In the genomic region with DNA sequence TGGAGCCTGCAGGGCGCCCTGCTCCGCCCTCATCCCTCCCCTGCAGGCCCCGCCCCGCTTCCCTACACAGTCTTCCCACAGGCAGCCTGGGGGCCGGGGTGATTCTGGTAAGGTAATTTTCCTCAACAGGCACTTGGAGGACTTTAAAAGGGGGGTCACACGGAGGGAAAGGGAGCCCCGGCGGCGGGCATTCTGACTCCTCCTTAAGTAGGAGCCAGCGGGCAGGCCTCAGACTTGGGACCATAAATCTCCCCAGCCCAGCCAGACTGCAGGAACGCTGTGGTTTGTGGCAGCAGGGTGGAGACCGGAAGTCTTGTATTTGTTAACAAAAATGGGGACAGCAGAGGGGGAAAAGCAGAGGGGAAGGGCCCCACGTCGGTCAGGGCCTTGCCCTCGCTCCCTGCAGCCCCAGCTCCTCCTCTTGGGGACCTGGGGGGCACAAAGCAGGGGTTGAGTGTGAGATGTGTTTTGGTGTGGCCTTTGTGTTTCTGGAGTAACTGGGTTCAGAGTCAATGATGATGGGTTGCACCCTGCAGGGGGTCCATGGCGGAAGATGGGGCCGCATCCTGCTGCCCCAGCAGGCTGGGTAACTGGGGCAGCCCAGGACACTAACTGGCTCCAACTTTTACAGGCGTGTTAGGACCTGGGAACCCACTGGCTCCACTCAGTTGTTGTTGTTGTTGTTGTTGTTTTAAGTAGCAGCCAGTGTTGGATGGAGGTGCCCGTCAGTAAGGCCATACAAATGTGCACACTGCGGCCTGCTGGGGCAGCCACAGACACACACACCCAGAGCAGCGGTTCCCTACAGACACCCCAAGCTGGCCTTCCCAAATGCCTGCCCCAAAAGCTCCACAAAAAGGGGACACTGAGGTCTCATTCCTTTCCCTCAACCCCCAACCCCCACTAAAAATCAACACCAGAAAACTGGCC, we compare ENCODE assay signal across 8 cellular contexts. TPM values are rescaled to one million over a fixed set of nuclear protein-coding genes. Genes with fewer than 3 reads are reported as not detected.
DNase-seq lines count a peak whose midpoint lies in the region; ATAC-seq and TF ChIP-seq lines count a peak whose summit lies in the region.

No MANE protein-coding gene starts in this region.

- H3K27me3 ChIP-seq in naive thymus-derived CD4-positive, alpha-beta T cell (ENCODE audit: control insufficient read depth in 2 of 2, insufficient read depth in 2 of 2, low read length in 2 of 2), result no peaks in the 10 kb centered on the region

- peak overlapping the region; percentile 67 for H3K4me3 Mint-ChIP-seq in activated CD4-positive, alpha-beta T cell treated with anti-CD3 and anti-CD28 coated beads for 36 hours
- peak overlapping the region; percentile 54 to 88 (median 80) for H3K4me3 Mint-ChIP-seq in naive thymus-derived CD4-positive, alpha-beta T cell

- no peaks in the 10 kb centered on the region for H3K27me3 Mint-ChIP-seq in activated CD4-positive, alpha-beta T cell treated with anti-CD3 and anti-CD28 coated beads for 36 hours
- no peaks in the 10 kb centered on the region for H3K27me3 Mint-ChIP-seq in naive thymus-derived CD4-positive, alpha-beta T cell

- TF ChIP-seq CTCF in epithelial cell of esophagus (IDR thresholded peaks at IDR 0.05; ENCODE audit: insufficient read depth, low read depth, low read length, missing control alignments), result no peak

- no peaks in the 10 kb centered on the region for H3K9me3 ChIP-seq in naive thymus-derived CD4-positive, alpha-beta T cell (ENCODE audit: control insufficient read depth in 2 of 3, low read length in 3 of 3)

- CTCF ChIA-PET in activated CD4-positive, alpha-beta T cell treated with anti-CD3 and anti-CD28 coated beads for 36 hours (lab: Charles Lee), result no interaction called here
- CTCF ChIA-PET in naive thymus-derived CD4-positive, alpha-beta T cell (lab: Charles Lee), result interaction anchor here (0.6 kb wide), 1 partner anchor 65 kb away, joined by 3 read pairs; no protein-coding TSS in a partner anchor

- peaks cover 0 to 16% (median 0%) of the 10 kb centered on the region in 3 experiments for H3K36me3 ChIP-seq in naive thymus-derived CD4-positive, alpha-beta T cell (ENCODE audit: control insufficient read depth in 2 of 3, insufficient read depth in 3 of 3, low read length in 3 of 3)

- H3K27ac ChIP-seq in naive thymus-derived CD4-positive, alpha-beta T cell (ENCODE audit: low read depth, low read length), result no peak overlapping the region

- peaks cover 16% of the 10 kb centered on the region for H3K36me3 Mint-ChIP-seq in activated CD4-positive, alpha-beta T cell treated with anti-CD3 and anti-CD28 coated beads for 36 hours (ENCODE audit: low read depth)
- H3K36me3 Mint-ChIP-seq in naive thymus-derived CD4-positive, alpha-beta T cell, result peaks cover 9 to 32% (median 16%) of the 10 kb centered on the region in 5 donors

- no peaks in the 10 kb centered on the region for H3K9me3 Mint-ChIP-seq in activated CD4-positive, alpha-beta T cell treated with anti-CD3 and anti-CD28 coated beads for 36 hours (ENCODE audit: low read depth)
- no peaks in the 10 kb centered on the region for H3K9me3 Mint-ChIP-seq in naive thymus-derived CD4-positive, alpha-beta T cell

- POLR2A ChIA-PET in activated CD4-positive, alpha-beta T cell treated with anti-CD3 and anti-CD28 coated beads for 36 hours (lab: Charles Lee), result no interaction called here
- POLR2A ChIA-PET in naive thymus-derived CD4-positive, alpha-beta T cell (lab: Charles Lee), result interaction anchor here (0.5 to 2.0 kb wide), 3 partner anchors 11 to 26 kb away, joined by 4 to 9 read pairs (median 6); no protein-coding TSS in a partner anchor

- H3K4me1 ChIP-seq in naive thymus-derived CD4-positive, alpha-beta T cell (ENCODE audit: control insufficient read depth in 2 of 2, insufficient read depth in 2 of 2, low read length in 2 of 2), result peaks cover 36 to 47% of the 10 kb centered on the region in 2 donors

- intact Hi-C loops in activated CD4-positive, alpha-beta T cell treated with anti-CD3 and anti-CD28 coated beads for 36 hours (cut with DNase I, micrococcal nuclease), result loop anchor here in 1 of 2 experiments (10.0 kb wide), 1 partner anchor 248 kb away; no protein-coding TSS in a partner anchor
- intact Hi-C loops in naive thymus-derived CD4-positive, alpha-beta T cell (cut with micrococcal nuclease), result loop anchor here in 1 of 2 donors (10.0 kb wide), 1 partner anchor 52 kb away; no protein-coding TSS in a partner anchor

- no peak overlapping the region for H3K4me3 ChIP-seq in epithelial cell of esophagus (ENCODE audit: low read length)
- no peak overlapping the region for H3K4me3 ChIP-seq in naive thymus-derived CD4-positive, alpha-beta T cell (ENCODE audit: low read length)

- peak overlapping the region; percentile 76 for H3K27ac Mint-ChIP-seq in activated CD4-positive, alpha-beta T cell treated with anti-CD3 and anti-CD28 coated beads for 36 hours
- H3K27ac Mint-ChIP-seq in naive thymus-derived CD4-positive, alpha-beta T cell, result peak overlapping the region in 8 of 9 donors; percentile 48 to 87 (median 64)

- peaks cover 58% of the 10 kb centered on the region for H3K4me1 Mint-ChIP-seq in activated CD4-positive, alpha-beta T cell treated with anti-CD3 and anti-CD28 coated beads for 36 hours
- H3K4me1 Mint-ChIP-seq in naive thymus-derived CD4-positive, alpha-beta T cell, result peaks cover 53 to 81% (median 61%) of the 10 kb centered on the region in 7 donors

- ATAC-seq in activated CD4-positive, alpha-beta T cell treated with anti-CD3 and anti-CD28 coated beads for 36 hours, result no peak
- peak; percentile 33 for ATAC-seq in naive thymus-derived CD4-positive, alpha-beta T cell
- ATAC-seq in HG03342 (IDR thresholded peaks at IDR 0.05; ENCODE audit: unreplicated experiment) (no peak), GM21423 (IDR thresholded peaks at IDR 0.05; ENCODE audit: unreplicated experiment) (no peak)

- peak; percentile 44 for DNase-seq in activated CD4-positive, alpha-beta T cell treated with anti-CD3 and anti-CD28 coated beads for 36 hours
- DNase-seq in activated CD4-positive, alpha-beta T cell treated with anti-CD3 and anti-CD28 coated beads, Interleukin-2, amount 50 U/mL, for 1 hour, result no peak
- DNase-seq in SKM-1 (lab: John Stamatoyannopoulos, UW; ENCODE audit: unreplicated experiment) (peak; percentile 55), epithelial cell of esophagus (ENCODE audit: low read depth) (peak; percentile 49), NCI-H748 treated with DMSO at 0.1 percent for 48 hours (lab: John Stamatoyannopoulos, UW) (no peak)
- DNase-seq in naive thymus-derived CD4-positive, alpha-beta T cell, result no peak

RNA-seq across cellular contexts. Expression of a gene that starts 27.7 kb away (rescaled TPM):
- 1 to 10 TPM; 7.2 to 9.3 TPM for total RNA-seq in activated CD4-positive, alpha-beta T cell treated with anti-CD3 and anti-CD28 coated beads for 36 hours
- total RNA-seq in naive thymus-derived CD4-positive, alpha-beta T cell, result 10 to 100 TPM; 21.2 to 79.4 (median 30.1) TPM
- polyA plus RNA-seq in naive thymus-derived CD4-positive, alpha-beta T cell, result 1 to 10 TPM; 5.3 to 6.5 TPM

Comparison
In these comparisons a context has a peak if more than half of its experiments do, and no peak if none do; other contexts are left out.
1. DNase-seq: peak in activated CD4-positive, alpha-beta T cell treated with anti-CD3 and anti-CD28 coated beads for 36 hours (single experiment), SKM-1 (single experiment) and epithelial cell of esophagus (single experiment); none in activated CD4-positive, alpha-beta T cell treated with anti-CD3 and anti-CD28 coated beads, Interleukin-2, amount 50 U/mL, for 1 hour (single experiment), naive thymus-derived CD4-positive, alpha-beta T cell (0 of 9) and NCI-H748 treated with DMSO at 0.1 percent for 48 hours (single experiment).